In genomic region chr2:100639588-100640195, GRCh38 we compare ENCODE assay signal across 18 cellular contexts.
A peak's percentile ranks its signal among the peaks of the same experiment; 100 is the strongest.
DNase-seq lines count a peak whose midpoint lies in the region; ATAC-seq and TF ChIP-seq lines count a peak whose summit lies in the region.
"Had no signal": no experiment of that assay in that cellular context is flagged by ENCODE, and none has a peak within 500 bp of the region (broad histone marks: within the 10 kb centered on the region; RNA-seq: fewer than 3 reads in every experiment).

No MANE protein-coding gene starts in this region.

- H3K9me3 Mint-ChIP-seq in neural progenitor cell = peaks cover 11% of the 10 kb centered on the region

- no peak overlapping the region for H3K27ac ChIP-seq in BLaER1
- no peak overlapping the region for H3K27ac ChIP-seq in neural progenitor cell

- ATAC-seq in T-helper 17 cell = no peak
- ATAC-seq: Panc1, Right ventricle myocardium inferior had no signal

- H3K27ac Mint-ChIP-seq in T-helper 17 cell (peak overlapping the region; percentile 92), neural progenitor cell (peak overlapping the region; percentile 92)

- H3K79me2 ChIP-seq in neural progenitor cell (ENCODE audit: low read depth) = no peaks in the 10 kb centered on the region

- H3K36me3 ChIP-seq in BLaER1 (no peaks in the 10 kb centered on the region), neural progenitor cell (no peaks in the 10 kb centered on the region)
- H3K36me3 ChIP-seq: HAP-1 had no signal

- H3K36me3 Mint-ChIP-seq in T-helper 17 cell (ENCODE audit: low read depth) (no peaks in the 10 kb centered on the region), neural progenitor cell (no peaks in the 10 kb centered on the region)

- TF ChIP-seq CTCF in neural progenitor cell (IDR thresholded peaks at IDR 0.05) = no peak

- no peak overlapping the region for H3K4me3 ChIP-seq in BLaER1
- no peak overlapping the region for H3K4me3 ChIP-seq in neural progenitor cell
- H3K4me3 ChIP-seq: HAP-1 had no signal

- peak overlapping the region; percentile 57 for H2AFZ ChIP-seq in neural progenitor cell (replicated peaks)

- H4K20me1 ChIP-seq in BLaER1 (no peaks in the 10 kb centered on the region), neural progenitor cell (ENCODE audit: low read depth) (no peaks in the 10 kb centered on the region)

- DNase-seq in T-helper 17 cell (no peak), iPS DF 19.7 (ENCODE audit: low read depth, low spot score) (peak; percentile 12), neural progenitor cell (ENCODE audit: low spot score) (peak; percentile 36), globus pallidus (ENCODE audit: low spot score) (no peak), NCI-H2081 treated with DMSO at 0.1 percent for 48 hours (lab: John Stamatoyannopoulos, UW) (no peak), NOMO-1 treated with DMSO at 0.1 percent for 48 hours (lab: John Stamatoyannopoulos, UW; ENCODE audit: unreplicated experiment) (no peak)
- no peak for DNase-seq in activated effector memory CD4-positive, alpha-beta T cell treated with anti-CD3 and anti-CD28 coated beads, Interleukin-2, amount 50 U/mL, for 16 hours
- DNase-seq: DMS53, Karpas-422, MM.1S, NCI-H1105, NCI-H187 treated with DMSO at 0.1 percent for 48 hours, NCI-H510A, NCI-H82 had no signal

- H3K4me1 ChIP-seq in BLaER1 = peaks cover 49% of the 10 kb centered on the region
- H3K4me1 ChIP-seq in neural progenitor cell = peaks cover 11% of the 10 kb centered on the region
- H3K4me1 ChIP-seq: HAP-1 had no signal

- no peaks in the 10 kb centered on the region for H3K27me3 ChIP-seq in BLaER1
- no peaks in the 10 kb centered on the region for H3K27me3 ChIP-seq in neural progenitor cell

- H3K4me1 Mint-ChIP-seq in T-helper 17 cell = peaks cover 35% of the 10 kb centered on the region
- peaks cover 32% of the 10 kb centered on the region for H3K4me1 Mint-ChIP-seq in neural progenitor cell

- H3K4me3 Mint-ChIP-seq in T-helper 17 cell (peak overlapping the region; percentile 80), neural progenitor cell (peak overlapping the region; percentile 25)

- H3K9ac ChIP-seq in BLaER1 = no peak overlapping the region
- no peak overlapping the region for H3K9ac ChIP-seq in neural progenitor cell

- H3K4me2 ChIP-seq in BLaER1 (peak overlapping the region; percentile 21; the same call in 1 of the 2 replicates), neural progenitor cell (peak overlapping the region; percentile 42)

- H3K27me3 Mint-ChIP-seq in T-helper 17 cell (no peaks in the 10 kb centered on the region), neural progenitor cell (ENCODE audit: insufficient read depth, low read depth) (no peaks in the 10 kb centered on the region)

- H3F3A ChIP-seq in neural progenitor cell (ENCODE audit: low read depth) = peaks cover 5% of the 10 kb centered on the region

- H3K9me3 ChIP-seq in BLaER1 = peaks cover 1% of the 10 kb centered on the region
- no peaks in the 10 kb centered on the region for H3K9me3 ChIP-seq in T-helper 17 cell (ENCODE audit: control insufficient read depth, low read length, poor library complexity, severe bottlenecking)
- no peaks in the 10 kb centered on the region for H3K9me3 ChIP-seq in neural progenitor cell (ENCODE audit: low read depth)
- H3K9me3 ChIP-seq: HAP-1 had no signal

Comparison
In these comparisons a context has a peak if more than half of its experiments do, and no peak if none do; other contexts are left out.
1. DNase-seq: peak in iPS DF 19.7 (single experiment) and neural progenitor cell (single experiment); none in T-helper 17 cell (0 of 3), globus pallidus (single experiment), NCI-H2081 treated with DMSO at 0.1 percent for 48 hours (single experiment), NOMO-1 treated with DMSO at 0.1 percent for 48 hours (single experiment) and activated effector memory CD4-positive, alpha-beta T cell treated with anti-CD3 and anti-CD28 coated beads, Interleukin-2, amount 50 U/mL, for 16 hours (single experiment).